In genomic region chr9:14165376-14166035, GRCh38 we compare ENCODE assay signal across 19 cellular contexts.
DNase-seq lines count a peak whose midpoint lies in the region; ATAC-seq and TF ChIP-seq lines count a peak whose summit lies in the region.
"Had no signal": no experiment of that assay in that cellular context is flagged by ENCODE, and none has a peak within 500 bp of the region (broad histone marks: within the 10 kb centered on the region; RNA-seq: fewer than 3 reads in every experiment).

No MANE protein-coding gene starts in this region.

- intact Hi-C loops in left lung (cut with DNase I): no loop called here

- no peak overlapping the region for H3K27ac Mint-ChIP-seq in nephron progenitor cell
- H3K27ac Mint-ChIP-seq: activated T-helper 17 cell treated with anti-CD3 and anti-CD28 coated beads, Interleukin-2, amount 50 U/mL, for 72 hours; B cell; effector memory CD8-positive, alpha-beta T cell had no signal

- H3F3A ChIP-seq in MM.1S (ENCODE audit: insufficient read depth, low read length): no peaks in the 10 kb centered on the region

- DNase-seq in DMS79 (lab: John Stamatoyannopoulos, UW) (peak; percentile 88), MM.1S (peak; percentile 6), OCI-M1 (lab: John Stamatoyannopoulos, UW) (peak; percentile 31), left lung (peak in 1 of 2 donors; percentile 36), nephron progenitor cell (no peak)
- DNase-seq: activated CD4-positive, alpha-beta T cell treated with anti-CD3 and anti-CD28 coated beads for 1 hour; cerebellar nuclear complex; effector memory CD8-positive, alpha-beta T cell; GF-D8; NCI-H2227 treated with DMSO at 0.1 percent for 48 hours; stimulated activated CD4-positive, alpha-beta T cell treated with anti-CD3 and anti-CD28 coated beads, Interleukin-4, amount 100 ng/mL, for 4 hours; stimulated activated CD8-positive, alpha-beta memory T cell treated with anti-CD3 and anti-CD28 coated beads, Interleukin-4, amount 100 ng/mL, for 48 hours; T1000 had no signal

- peak; percentile 90 for ATAC-seq in left lung
- ATAC-seq in HG03139 (IDR thresholded peaks at IDR 0.05; ENCODE audit: unreplicated experiment): no peak
- no peak for ATAC-seq in GM21717 (IDR thresholded peaks at IDR 0.05; ENCODE audit: unreplicated experiment)
- ATAC-seq: activated T-helper 17 cell treated with anti-CD3 and anti-CD28 coated beads, Interleukin-2, amount 50 U/mL, for 72 hours; effector memory CD8-positive, alpha-beta T cell had no signal

- H4K20me1 ChIP-seq in MM.1S (ENCODE audit: insufficient read depth, low read length): no peaks in the 10 kb centered on the region

- TF ChIP-seq CTCF in MM.1S (IDR thresholded peaks at IDR 0.05; ENCODE audit: low read length) (no peak), left lung (IDR thresholded peaks at IDR 0.05) (no peak), nephron progenitor cell (IDR thresholded peaks at IDR 0.05) (no peak)

- no peak overlapping the region for H3K27ac ChIP-seq in MM.1S (ENCODE audit: low read length)
- H3K27ac ChIP-seq in left lung: peak overlapping the region in 1 of 2 donors; percentile 20
- H3K27ac ChIP-seq: SK-N-MC, thoracic aorta had no signal

- H3K9me3 ChIP-seq in MM.1S (replicated peaks; ENCODE audit: insufficient read depth, low read length) (no peaks in the 10 kb centered on the region), left lung (no peaks in the 10 kb centered on the region)
- H3K9me3 ChIP-seq: thoracic aorta had no signal

- H3K36me3 ChIP-seq in MM.1S (replicated peaks; ENCODE audit: insufficient read depth, low read length) (no peaks in the 10 kb centered on the region), left lung (no peaks in the 10 kb centered on the region)
- H3K36me3 ChIP-seq: thoracic aorta had no signal

- H3K4me2 ChIP-seq in MM.1S (ENCODE audit: low read depth, low read length): no peak overlapping the region

- peaks cover 3% of the 10 kb centered on the region for H3K27me3 Mint-ChIP-seq in nephron progenitor cell (ENCODE audit: low read depth, poor library complexity)
- H3K27me3 Mint-ChIP-seq: activated T-helper 17 cell treated with anti-CD3 and anti-CD28 coated beads, Interleukin-2, amount 50 U/mL, for 72 hours; B cell; effector memory CD8-positive, alpha-beta T cell had no signal

- no peaks in the 10 kb centered on the region for H3K9me2 ChIP-seq in MM.1S (replicated peaks; ENCODE audit: insufficient read depth, low read length)

- peaks cover 5% of the 10 kb centered on the region for H3K4me1 Mint-ChIP-seq in nephron progenitor cell
- H3K4me1 Mint-ChIP-seq: activated T-helper 17 cell treated with anti-CD3 and anti-CD28 coated beads, Interleukin-2, amount 50 U/mL, for 72 hours; B cell had no signal

- H3K27me3 ChIP-seq in MM.1S (replicated peaks; ENCODE audit: insufficient read depth, low read length) (no peaks in the 10 kb centered on the region), left lung (no peaks in the 10 kb centered on the region)

- no peaks in the 10 kb centered on the region for H3K9me3 Mint-ChIP-seq in nephron progenitor cell
- H3K9me3 Mint-ChIP-seq: activated T-helper 17 cell treated with anti-CD3 and anti-CD28 coated beads, Interleukin-2, amount 50 U/mL, for 72 hours; effector memory CD8-positive, alpha-beta T cell had no signal

- H3K9ac ChIP-seq in MM.1S (ENCODE audit: low read length): no peak overlapping the region

- no peak overlapping the region for H3K4me3 ChIP-seq in MM.1S (ENCODE audit: low read length)
- no peak overlapping the region for H3K4me3 ChIP-seq in left lung
- H3K4me3 ChIP-seq: SK-N-MC, thoracic aorta had no signal

- no peaks in the 10 kb centered on the region for H3K79me2 ChIP-seq in MM.1S (ENCODE audit: low read length)

- no peak overlapping the region for H3K4me3 Mint-ChIP-seq in nephron progenitor cell
- H3K4me3 Mint-ChIP-seq: activated T-helper 17 cell treated with anti-CD3 and anti-CD28 coated beads, Interleukin-2, amount 50 U/mL, for 72 hours; B cell; effector memory CD8-positive, alpha-beta T cell had no signal

- H3K36me3 Mint-ChIP-seq in nephron progenitor cell (ENCODE audit: low read depth): no peaks in the 10 kb centered on the region

- H3K4me1 ChIP-seq in MM.1S (ENCODE audit: low read length) (no peaks in the 10 kb centered on the region), left lung (peaks cover 0 to 3% of the 10 kb centered on the region in 2 donors)

- no peak overlapping the region for H2AFZ ChIP-seq in MM.1S (ENCODE audit: low read length)
